ENCODE assay signal across 23 cellular contexts in genomic region chr10:33863347-33863746, GRCh38.
"Had no signal": no experiment of that assay in that cellular context is flagged by ENCODE, and none has a peak within 500 bp of the region (broad histone marks: within the 10 kb centered on the region; RNA-seq: fewer than 3 reads in every experiment).

No MANE protein-coding gene starts in this region.

- H3K36me3 Mint-ChIP-seq: mesothelial cell of epicardium had no signal

- H3K9me3 ChIP-seq: esophagus squamous epithelium, gastrocnemius medialis, heart right ventricle, left lung, lower lobe of right lung, mucosa of descending colon had no signal

- H3K27ac ChIP-seq: coronary artery, dorsolateral prefrontal cortex, esophagus squamous epithelium, gastrocnemius medialis, heart right ventricle, left lung, lower lobe of right lung had no signal

- H3K4me3 ChIP-seq: coronary artery, dorsolateral prefrontal cortex, esophagus squamous epithelium, gastrocnemius medialis, heart right ventricle, left lung, lower lobe of right lung, mucosa of descending colon had no signal

- H3K36me3 ChIP-seq: esophagus squamous epithelium, gastrocnemius medialis, heart right ventricle, left lung, lower lobe of right lung had no signal

- FAIRE-seq: colon, endothelial cell of umbilical vein, islet of Langerhans, keratinocyte had no signal

- DNase-seq: dermis blood vessel endothelial cell; dorsolateral prefrontal cortex; effector CD4-positive, alpha-beta T cell; effector memory CD4-positive, alpha-beta T cell; esophagus squamous epithelium; foreskin fibroblast; foreskin melanocyte; gastrocnemius medialis; glutamatergic neuron; heart right ventricle; hippocampal formation; left cardiac atrium; left lung; left ventricle myocardium superior; lower lobe of right lung; mesenchymal stem cell; mucosa of descending colon had no signal

- H3K27me3 ChIP-seq: esophagus squamous epithelium, gastrocnemius medialis, heart right ventricle, left lung had no signal

- H3K9me3 Mint-ChIP-seq: mesothelial cell of epicardium had no signal

- ATAC-seq: gastrocnemius medialis, heart right ventricle, left cardiac atrium, left lung, left ventricle myocardium superior, lower lobe of right lung, mucosa of descending colon had no signal

- H3K4me1 ChIP-seq: left lung, lower lobe of right lung had no signal

- H3K4me3 Mint-ChIP-seq: mesothelial cell of epicardium had no signal
